ENCODE assay signal across 15 cellular contexts in the genomic region with DNA sequence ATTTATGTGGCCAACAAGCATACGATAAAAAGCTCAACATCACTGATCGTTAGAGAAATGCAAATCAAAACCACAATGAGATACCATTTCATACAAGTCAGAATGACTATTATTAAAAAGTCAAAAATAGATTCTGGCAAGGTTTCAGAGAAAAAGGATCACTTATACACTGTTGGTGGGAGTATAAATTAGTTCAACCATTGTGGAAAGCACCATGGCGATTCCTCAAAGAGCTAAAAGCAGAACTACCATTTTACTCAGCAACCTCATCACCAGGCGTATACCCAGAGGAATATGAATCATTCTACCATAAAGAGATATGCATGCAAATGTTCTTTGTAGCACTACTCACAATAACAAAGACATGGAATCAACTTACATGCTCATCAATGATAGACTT.
DNase-seq lines count a peak whose midpoint lies in the region; ATAC-seq and TF ChIP-seq lines count a peak whose summit lies in the region.
"Had no signal": no experiment of that assay in that cellular context is flagged by ENCODE, and none has a peak within 500 bp of the region (broad histone marks: within the 10 kb centered on the region; RNA-seq: fewer than 3 reads in every experiment).

No MANE protein-coding gene starts in this region.

- WGBS in psoas muscle, 3 donors: 70 to 82% (median 81%) methylated on average over 4 of the region's 4 CpGs

- peak; percentile 83 for ATAC-seq in GM18868 (IDR thresholded peaks at IDR 0.05; ENCODE audit: unreplicated experiment)
- ATAC-seq in HG02623 (IDR thresholded peaks at IDR 0.05; ENCODE audit: unreplicated experiment): peak; percentile 51
- ATAC-seq in HG03432 (IDR thresholded peaks at IDR 0.05; ENCODE audit: unreplicated experiment): peak; percentile 90
- peak; percentile 80 for ATAC-seq in stimulated activated memory B cell treated with anti-CD40 and anti-IgM and Interleukin-4, amounts not matched to agents 10 μg/mL and 1 μg/mL and 100 μg/mL, for 72 hours
- ATAC-seq in psoas muscle: no peak
- no peak for ATAC-seq in GM21576 (IDR thresholded peaks at IDR 0.05; ENCODE audit: unreplicated experiment)
- ATAC-seq: activated CD8-positive, alpha-beta T cell treated with anti-CD3 and anti-CD28 coated beads for 36 hours; right cardiac atrium had no signal

- H3K4me1 ChIP-seq in psoas muscle: no peaks in the 10 kb centered on the region
- H3K4me1 ChIP-seq: transverse colon had no signal

- H3K9me3 Mint-ChIP-seq in stimulated activated memory B cell treated with anti-CD40 and anti-IgM and Interleukin-4, amounts not matched to agents 10 μg/mL and 1 μg/mL and 100 μg/mL, for 72 hours: peaks cover 10% of the 10 kb centered on the region
- H3K9me3 Mint-ChIP-seq in Calu3 (ENCODE audit: low read depth, unreplicated experiment): no peaks in the 10 kb centered on the region

- H3K4me1 Mint-ChIP-seq in stimulated activated memory B cell treated with anti-CD40 and anti-IgM and Interleukin-4, amounts not matched to agents 10 μg/mL and 1 μg/mL and 100 μg/mL, for 72 hours: peaks cover 14% of the 10 kb centered on the region
- no peaks in the 10 kb centered on the region for H3K4me1 Mint-ChIP-seq in Calu3 (ENCODE audit: low read depth, unreplicated experiment)

- no peak overlapping the region for H3K4me3 Mint-ChIP-seq in stimulated activated memory B cell treated with anti-CD40 and anti-IgM and Interleukin-4, amounts not matched to agents 10 μg/mL and 1 μg/mL and 100 μg/mL, for 72 hours
- H3K4me3 Mint-ChIP-seq in Calu3 (ENCODE audit: low read depth, unreplicated experiment): no peak overlapping the region
- H3K4me3 Mint-ChIP-seq: activated CD8-positive, alpha-beta T cell treated with anti-CD3 and anti-CD28 coated beads for 36 hours had no signal

- H3K27me3 ChIP-seq in psoas muscle (ENCODE audit: insufficient read depth in 3 of 3, low read length in 2 of 3): no peaks in the 10 kb centered on the region
- H3K27me3 ChIP-seq: transverse colon had no signal

- H3K36me3 Mint-ChIP-seq in stimulated activated memory B cell treated with anti-CD40 and anti-IgM and Interleukin-4, amounts not matched to agents 10 μg/mL and 1 μg/mL and 100 μg/mL, for 72 hours: no peaks in the 10 kb centered on the region
- H3K36me3 Mint-ChIP-seq in Calu3 (ENCODE audit: insufficient read depth, unreplicated experiment): no peaks in the 10 kb centered on the region

- TF ChIP-seq CTCF in Calu3 (IDR thresholded peaks at IDR 0.05; ENCODE audit: unreplicated experiment) (no peak), psoas muscle (IDR thresholded peaks at IDR 0.05) (no peak)

- no peak overlapping the region for H3K27ac ChIP-seq in psoas muscle
- H3K27ac ChIP-seq: C4-2B, epithelial cell of prostate, transverse colon had no signal

- H3K4me3 ChIP-seq in psoas muscle: no peak overlapping the region
- H3K4me3 ChIP-seq: transverse colon had no signal

- no peaks in the 10 kb centered on the region for H3K36me3 ChIP-seq in psoas muscle (ENCODE audit: insufficient read depth in 1 of 2, low read depth in 1 of 2)
- H3K36me3 ChIP-seq: transverse colon had no signal

- no peaks in the 10 kb centered on the region for H3K9me3 ChIP-seq in psoas muscle
- H3K9me3 ChIP-seq: SK-N-SH had no signal

- H3K27ac Mint-ChIP-seq in stimulated activated memory B cell treated with anti-CD40 and anti-IgM and Interleukin-4, amounts not matched to agents 10 μg/mL and 1 μg/mL and 100 μg/mL, for 72 hours: no peak overlapping the region
- no peak overlapping the region for H3K27ac Mint-ChIP-seq in Calu3 (ENCODE audit: unreplicated experiment)
- H3K27ac Mint-ChIP-seq: activated CD8-positive, alpha-beta T cell treated with anti-CD3 and anti-CD28 coated beads for 36 hours had no signal

- BruUV-seq in Calu3 (replicated peaks; lab: Mats Ljungman, UMichigan): no TSS peak

- CTCF ChIA-PET in Calu3 (lab: Charles Lee): no interaction called here

- no peaks in the 10 kb centered on the region for H3K27me3 Mint-ChIP-seq in stimulated activated memory B cell treated with anti-CD40 and anti-IgM and Interleukin-4, amounts not matched to agents 10 μg/mL and 1 μg/mL and 100 μg/mL, for 72 hours
- H3K27me3 Mint-ChIP-seq in Calu3 (ENCODE audit: unreplicated experiment): no peaks in the 10 kb centered on the region
- H3K27me3 Mint-ChIP-seq: activated CD8-positive, alpha-beta T cell treated with anti-CD3 and anti-CD28 coated beads for 36 hours had no signal

- intact Hi-C loops in Calu3 (cut with micrococcal nuclease; ENCODE audit: unreplicated experiment) (no loop called here), psoas muscle (cut with DNase I) (no loop called here)

- DNase-seq in Calu3: no peak
- DNase-seq in psoas muscle: no peak
- DNase-seq: activated CD8-positive, alpha-beta T cell treated with anti-CD3 and anti-CD28 coated beads for 36 hours; amygdala; EL; right cardiac atrium; SK-N-SH; transverse colon had no signal

Comparison
In these comparisons a context has a peak if more than half of its experiments do, and no peak if none do; other contexts are left out.
1. ATAC-seq: peak in GM18868 (single experiment), HG02623 (single experiment), HG03432 (single experiment) and stimulated activated memory B cell treated with anti-CD40 and anti-IgM and Interleukin-4, amounts not matched to agents 10 μg/mL and 1 μg/mL and 100 μg/mL, for 72 hours (single experiment); none in psoas muscle (0 of 4) and GM21576 (single experiment).